ENCODE assay signal across 11 cellular contexts in genomic region chrX:46713672-46714487, GRCh38. TPM values are rescaled to one million over a fixed set of nuclear protein-coding genes. Genes with fewer than 3 reads are reported as not detected.
DNase-seq lines count a peak whose midpoint lies in the region; ATAC-seq, FAIRE-seq and TF ChIP-seq lines count a peak whose summit lies in the region.
"Had no signal": no experiment of that assay in that cellular context is flagged by ENCODE, and none has a peak within 500 bp of the region (broad histone marks: within the 10 kb centered on the region; RNA-seq: fewer than 3 reads in every experiment).

No MANE protein-coding gene starts in this region.

- DNase-seq in choroid plexus epithelial cell (ENCODE audit: low read depth) (peak; percentile 48), kidney (no peak), ovary (no peak), left ventricle myocardium superior (no peak), NCI-H1092 treated with DMSO at 0.1 percent for 48 hours (lab: John Stamatoyannopoulos, UW) (no peak)
- DNase-seq: activated CD4-positive, alpha-beta T cell treated with anti-CD3 and anti-CD28 coated beads for 1 hour; mammary epithelial cell; NCI-H2081 had no signal

- no peak overlapping the region for H3K9ac ChIP-seq in kidney (ENCODE audit: low read length in 2 of 2)

- no peak overlapping the region for H3K27ac ChIP-seq in kidney (ENCODE audit: low read depth in 2 of 2, low read length in 2 of 2)
- no peak overlapping the region for H3K27ac ChIP-seq in ovary

- H3K9me3 ChIP-seq in kidney (ENCODE audit: control insufficient read depth in 1 of 2, low read length in 2 of 2) = no peaks in the 10 kb centered on the region
- no peaks in the 10 kb centered on the region for H3K9me3 ChIP-seq in ovary

- no peak for FAIRE-seq in kidney (lab: Jason Lieb, UNC)

- TF ChIP-seq CTCF in choroid plexus epithelial cell (conservative IDR thresholded peaks at IDR 0.05; ENCODE audit: low read depth, low read length) = no peak
- TF ChIP-seq CTCF in kidney (IDR thresholded peaks at IDR 0.05; ENCODE audit: borderline replicate concordance, extremely low read depth, insufficient read depth) = no peak
- no peak for TF ChIP-seq CTCF in ovary (IDR thresholded peaks at IDR 0.05)

- peak; percentile 60 for ATAC-seq in GM18502 (IDR thresholded peaks at IDR 0.05; ENCODE audit: poor library complexity, unreplicated experiment)
- peak; percentile 54 for ATAC-seq in GM21381 (IDR thresholded peaks at IDR 0.05; ENCODE audit: unreplicated experiment)
- peak; percentile 52 for ATAC-seq in HG03175 (IDR thresholded peaks at IDR 0.05; ENCODE audit: unreplicated experiment)
- ATAC-seq in left ventricle myocardium superior = no peak

- no peaks in the 10 kb centered on the region for H3K4me1 ChIP-seq in kidney (ENCODE audit: control insufficient read depth in 1 of 2, insufficient read depth in 1 of 2, low read depth in 1 of 2, low read length in 2 of 2)
- H3K4me1 ChIP-seq in ovary (ENCODE audit: insufficient read depth) = no peaks in the 10 kb centered on the region

- H3K36me3 ChIP-seq in kidney (ENCODE audit: control insufficient read depth in 1 of 2, insufficient read depth in 2 of 2, low read length in 2 of 2) (no peaks in the 10 kb centered on the region), ovary (no peaks in the 10 kb centered on the region)

- intact Hi-C loops in kidney (cut with DNase I) = no loop called here
- intact Hi-C loops in ovary (cut with DNase I) = no loop called here
- intact Hi-C loops in left ventricle myocardium superior (cut with micrococcal nuclease) = no loop called here

- WGBS in ovary, 3 donors = 57 to 62% (median 57%) methylated on average over 5 of the region's 5 CpGs

- H3K27me3 ChIP-seq in ovary = no peaks in the 10 kb centered on the region

- TF ChIP-seq POLR2A in ovary (IDR thresholded peaks at IDR 0.05) = no peak

- H3K4me3 ChIP-seq in choroid plexus epithelial cell (ENCODE audit: low read depth, low read length) = no peak overlapping the region
- H3K4me3 ChIP-seq in kidney (ENCODE audit: low read length in 2 of 2) = no peak overlapping the region
- no peak overlapping the region for H3K4me3 ChIP-seq in ovary

- TF ChIP-seq EP300 in ovary (IDR thresholded peaks at IDR 0.05) = no peak

RNA-seq across cellular contexts. Expression of gene SLC9A7, which starts 45.0 kb away (rescaled TPM):
- total RNA-seq in kidney (16.1 TPM), ovary (10 to 100 TPM in 4 of 7 donors, 1 to 10 TPM in 3; 7.9 to 22.3 (median 10.8) TPM), left ventricle myocardium superior (4.6 TPM)
- polyA plus RNA-seq in kidney (ENCODE audit: insufficient read depth, low read depth, low replicate concordance) (2.4 TPM), ovary (1 to 10 TPM; 2.2 to 6.1 TPM)
